In the genomic region with DNA sequence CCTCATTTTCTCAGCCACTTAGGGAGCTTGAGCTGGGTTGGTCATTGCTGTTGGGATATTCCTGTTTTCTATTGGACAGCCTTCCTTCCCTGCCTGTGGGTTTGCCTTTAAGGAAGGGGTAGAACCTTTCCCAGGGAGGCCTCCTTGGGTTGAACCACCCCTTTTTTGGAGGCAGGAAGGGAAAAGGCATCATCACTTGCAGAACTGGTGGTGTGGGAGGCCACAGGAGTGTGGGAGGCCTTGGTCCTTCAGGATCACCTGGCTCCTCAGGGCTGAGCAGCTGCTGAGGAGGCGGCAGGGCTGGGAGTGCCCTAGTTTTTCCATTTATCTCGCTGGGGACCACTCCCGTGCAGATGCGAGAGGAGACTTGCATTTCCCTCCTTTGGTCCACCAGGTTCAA, we compare ENCODE assay signal across 8 cellular contexts. TPM values are rescaled to one million over a fixed set of nuclear protein-coding genes. Genes with fewer than 3 reads are reported as not detected.
DNase-seq lines count a peak whose midpoint lies in the region; ATAC-seq and TF ChIP-seq lines count a peak whose summit lies in the region.

No MANE protein-coding gene starts in this region.

- in situ Hi-C loops in IMR-90 (cut with MboI; ENCODE audit: low sequenced_read_pairs), result no loop called here

- H2BK120ac ChIP-seq in IMR-90 (ENCODE audit: low read depth, low read length), result peak overlapping the region; percentile 41; the same call in 1 of the 2 replicates

- no peaks in the 10 kb centered on the region for H3K9me3 ChIP-seq in BE2C
- H3K9me3 ChIP-seq in IMR-90 (ENCODE audit: control insufficient read depth, insufficient read depth, low read length), result no peaks in the 10 kb centered on the region
- H3K9me3 ChIP-seq in neural cell (ENCODE audit: low read length), result no peaks in the 10 kb centered on the region

- H3K4me3 Mint-ChIP-seq in MCF 10A (ENCODE audit: unreplicated experiment), result peak overlapping the region; percentile 98

- H3K9me1 ChIP-seq in IMR-90 (ENCODE audit: insufficient read depth, low read length), result peaks cover 8% of the 10 kb centered on the region

- intact Hi-C loops in IMR-90 (cut with micrococcal nuclease) (no loop called here), MCF 10A (cut with micrococcal nuclease) (loop anchor here (5.0 kb wide), 1 partner anchor 66 kb away; the partner anchor contains the start of gene PSMA5)

- peak overlapping the region; percentile 54; the same call in 1 of the 2 replicates for H4K91ac ChIP-seq in IMR-90 (ENCODE audit: insufficient read depth, low read depth, low read length)

- no peaks in the 10 kb centered on the region for H3K79me2 ChIP-seq in neural cell (replicated peaks; ENCODE audit: insufficient read depth, low read length)

- POLR2A ChIA-PET in IMR-90 (lab: Charles Lee; ENCODE audit: unreplicated experiment), result no interaction called here
- POLR2A ChIA-PET in MCF 10A (lab: Yijun Ruan, JAX), result interaction anchor here (0.6 to 5.6 kb wide), 11 partner anchors 9 to 801 kb away, joined by 3 to 38 read pairs (median 4); partner anchors contain the start of genes ATXN7L2, PRPF38B and PSRC1

- dilution Hi-C loops in IMR-90 (cut with HindIII; ENCODE audit: low sequenced_read_pairs, unreplicated experiment), result no loop called here

- H3K27ac Mint-ChIP-seq in MCF 10A (ENCODE audit: low read depth, unreplicated experiment), result no peak overlapping the region

- peak overlapping the region; percentile 35 for H2AK9ac ChIP-seq in IMR-90 (replicated peaks; ENCODE audit: low read depth, low read length, poor library complexity)

- no peaks in the 10 kb centered on the region for H3K27me3 Mint-ChIP-seq in MCF 10A (ENCODE audit: insufficient read depth, unreplicated experiment)

- H3F3A ChIP-seq in neural cell (ENCODE audit: insufficient read depth, low read length, poor library complexity, severe bottlenecking), result no peaks in the 10 kb centered on the region

- H3K4me1 Mint-ChIP-seq in MCF 10A (ENCODE audit: insufficient read depth, unreplicated experiment), result no peaks in the 10 kb centered on the region

- BruUV-seq in IMR-90 (replicated peaks; lab: Mats Ljungman, UMichigan) (no TSS peak), MCF 10A (replicated peaks; lab: Mats Ljungman, UMichigan) (no TSS peak)

- no peaks in the 10 kb centered on the region for H3K9me2 ChIP-seq in neural cell (ENCODE audit: insufficient read depth, low read length)

- no peak overlapping the region for H2BK15ac ChIP-seq in IMR-90 (ENCODE audit: low read depth, low read length)

- WGBS in IMR-90 (ENCODE audit: extremely low coverage in 2 of 2, insufficient read length in 1 of 2), 2 experiments, result no CpG with 5 or more reads among the region's 4 CpGs

- TF ChIP-seq EP300 in neural cell (conservative IDR thresholded peaks at IDR 0.05; ENCODE audit: poor library complexity, severe bottlenecking), result no peak

- CTCF ChIA-PET in IMR-90 (lab: Yijun Ruan, JAX) (interaction anchor here (1.1 to 8.5 kb wide), 3 partner anchors 17 to 39 kb away, joined by 3 to 75 read pairs (median 4); no protein-coding TSS in a partner anchor), MCF 10A (lab: Yijun Ruan, JAX) (interaction anchor here (0.6 to 40.0 kb wide), 21 partner anchors 9 to 578 kb away, joined by 3 to 1071 read pairs (median 3); partner anchors contain the start of genes AMIGO1, AMPD2, ATXN7L2 and GNAT2)

- no peak for TF ChIP-seq CTCF in BE2C (IDR thresholded peaks at IDR 0.05; ENCODE audit: low read depth, low read length)
- no peak for TF ChIP-seq CTCF in IMR-90 (conservative IDR thresholded peaks at IDR 0.05; ENCODE audit: low read depth, low read length)
- no peak for TF ChIP-seq CTCF in MCF 10A (IDR thresholded peaks at IDR 0.05; ENCODE audit: unreplicated experiment)
- no peak for TF ChIP-seq CTCF in neural cell (IDR thresholded peaks at IDR 0.05; ENCODE audit: poor library complexity, severe bottlenecking)

- peaks cover 21% of the 10 kb centered on the region for H3K36me3 ChIP-seq in BE2C
- peaks cover 22% of the 10 kb centered on the region for H3K36me3 ChIP-seq in IMR-90 (ENCODE audit: control insufficient read depth, insufficient read depth, low read length)
- H3K36me3 ChIP-seq in neural cell (ENCODE audit: insufficient read depth, low read length), result no peaks in the 10 kb centered on the region

- H3K4me1 ChIP-seq in BE2C (no peaks in the 10 kb centered on the region; the same call in none of the 2 replicates), IMR-90 (ENCODE audit: control insufficient read depth, insufficient read depth, low read length) (peaks cover 6% of the 10 kb centered on the region)

- H4K20me1 ChIP-seq in IMR-90 (ENCODE audit: insufficient read depth, low read length) (peaks cover 2% of the 10 kb centered on the region; the same call in 1 of the 2 replicates), neural cell (ENCODE audit: insufficient read depth) (no peaks in the 10 kb centered on the region)

- H2AK5ac ChIP-seq in IMR-90 (ENCODE audit: low read depth, low read length), result 0 out of 2 replicates have a peak overlapping the region, but pooled peaks have one; percentile 29

- H3K9ac ChIP-seq in IMR-90 (ENCODE audit: low read depth, low read length) (peak overlapping the region; percentile 31; the same call in 1 of the 2 replicates), neural cell (ENCODE audit: low read length) (peak overlapping the region; percentile 69)

- H2BK5ac ChIP-seq in IMR-90 (ENCODE audit: low read depth, low read length, poor library complexity, severe bottlenecking), result no peak overlapping the region

- H2AFZ ChIP-seq in IMR-90 (replicated peaks; ENCODE audit: low read length, poor library complexity) (peak overlapping the region; percentile 98), neural cell (ENCODE audit: low read depth, low read length) (no peak overlapping the region)

- peak overlapping the region; percentile 84; the same call in 1 of the 2 replicates for H3K23ac ChIP-seq in IMR-90 (ENCODE audit: low read depth, low read length)

- no peak overlapping the region for H3K27ac ChIP-seq in IMR-90 (ENCODE audit: insufficient read depth, low read length)
- no peak overlapping the region for H3K27ac ChIP-seq in neural cell (ENCODE audit: low read length)

- TF ChIP-seq POLR2A in IMR-90 (IDR thresholded peaks at IDR 0.05; ENCODE audit: low read depth, low read length), result no peak

- H3K18ac ChIP-seq in IMR-90 (ENCODE audit: low read depth, low read length), result no peak overlapping the region

- TF ChIP-seq RAD21 in IMR-90 (IDR thresholded peaks at IDR 0.05; ENCODE audit: low read length) (no peak), neural cell (conservative IDR thresholded peaks at IDR 0.05) (no peak)

- ATAC-seq in IMR-90 (ENCODE audit: low read depth) (no peak), HG02884 (IDR thresholded peaks at IDR 0.05; ENCODE audit: unreplicated experiment) (no peak)

- peak overlapping the region; percentile 80 to 97 for H4K8ac ChIP-seq in IMR-90 (ENCODE audit: low read depth in 2 of 2, low read length in 2 of 2)

- H3K79me1 ChIP-seq in IMR-90 (ENCODE audit: low read depth in 1 of 2, low read length in 2 of 2), result peaks cover 15 to 32% of the 10 kb centered on the region in 2 experiments

- H3K4me3 ChIP-seq in BE2C (ENCODE audit: low read depth, low read length) (peak overlapping the region; percentile 81), IMR-90 (ENCODE audit: insufficient read depth, low read depth, low read length) (no peak overlapping the region), neural cell (ENCODE audit: low read length) (peak overlapping the region; percentile 95)

- H3K4me2 ChIP-seq in IMR-90 (ENCODE audit: low read depth, low read length) (peak overlapping the region; percentile 77; the same call in 1 of the 2 replicates), neural cell (ENCODE audit: low read length) (no peak overlapping the region)

- DNase-seq in BE2C, result no peak
- DNase-seq in IMR-90, result no peak
- no peak for DNase-seq in MCF 10A (ENCODE audit: unreplicated experiment)
- no peak for DNase-seq in NCI-H2107 (lab: John Stamatoyannopoulos, UW)
- no peak for DNase-seq in DMS53 (lab: John Stamatoyannopoulos, UW)
- DNase-seq in NOMO-1 treated with DMSO at 0.1 percent for 48 hours (lab: John Stamatoyannopoulos, UW; ENCODE audit: unreplicated experiment), result no peak

- peak overlapping the region; percentile 56 for H3K4ac ChIP-seq in IMR-90 (ENCODE audit: low read depth, low read length)

- H3K9me3 Mint-ChIP-seq in MCF 10A (ENCODE audit: unreplicated experiment), result no peaks in the 10 kb centered on the region

- no peak overlapping the region for H3K56ac ChIP-seq in IMR-90 (ENCODE audit: extremely low read depth, insufficient read depth, low read length)

- H3K14ac ChIP-seq in IMR-90 (replicated peaks; ENCODE audit: low read depth, low read length), result peak overlapping the region; percentile 69; the same call in 1 of the 2 replicates

- H4K5ac ChIP-seq in IMR-90 (ENCODE audit: low read depth, low read length), result peak overlapping the region; percentile 69

- peaks cover 20% of the 10 kb centered on the region for H3K36me3 Mint-ChIP-seq in MCF 10A (ENCODE audit: insufficient read depth, unreplicated experiment)

- H3K27me3 ChIP-seq in BE2C (no peaks in the 10 kb centered on the region), IMR-90 (ENCODE audit: control insufficient read depth, insufficient read depth, low read length) (no peaks in the 10 kb centered on the region), neural cell (ENCODE audit: insufficient read depth, low read depth, low read length) (no peaks in the 10 kb centered on the region)

- H2BK20ac ChIP-seq in IMR-90 (ENCODE audit: low read depth, low read length), result no peak overlapping the region

RNA-seq across cellular contexts. Expression of gene CYB561D1, which starts 0.7 kb away (rescaled TPM):
- 10.3 TPM for polyA plus RNA-seq in BE2C (2012; ENCODE audit: insufficient read depth, insufficient read length, low read depth)
- total RNA-seq in IMR-90 (2012; rRNA removed), result 3.6 and 5.7 TPM in 2 replicates
- 5.6 and 8.1 TPM in 2 replicates for polyA plus RNA-seq in IMR-90 (2012; rRNA removed)
- polyA plus RNA-seq in IMR-90 (2012; cell fraction: cytosol; rRNA removed), result 2.6 and 4.6 TPM in 2 replicates
- 9.2 and 15.0 TPM in 2 replicates for polyA plus RNA-seq in IMR-90 (2012; cell fraction: nucleus; rRNA removed; ENCODE audit: low replicate concordance)
- total RNA-seq in MCF 10A (2022), result 6.9 and 7.8 TPM in 2 replicates
- 7.2 and 9.2 TPM in 2 replicates for polyA plus RNA-seq in neural cell
- polyA minus RNA-seq in neural cell, result 9.8 and 11.7 TPM in 2 replicates

RNA-seq across cellular contexts. Expression of gene ATXN7L2, which starts 9.5 kb away (rescaled TPM):
- polyA plus RNA-seq in BE2C (2012; ENCODE audit: insufficient read depth, insufficient read length, low read depth), result 68.4 TPM
- total RNA-seq in IMR-90 (2012; rRNA removed) (1.3 and 1.7 TPM in 2 replicates), MCF 10A (2022) (3.8 and 7.3 TPM in 2 replicates)
- polyA plus RNA-seq in IMR-90 (2012; rRNA removed) (4.8 and 6.4 TPM in 2 replicates), neural cell (14.3 and 16.9 TPM in 2 replicates)
- polyA plus RNA-seq in IMR-90 (2012; cell fraction: cytosol; rRNA removed), result 2.5 and 3.5 TPM in 2 replicates
- 11.5 and 22.5 TPM in 2 replicates for polyA plus RNA-seq in IMR-90 (2012; cell fraction: nucleus; rRNA removed; ENCODE audit: low replicate concordance)
- 11.4 and 12.7 TPM in 2 replicates for polyA minus RNA-seq in neural cell

RNA-seq across cellular contexts. Expression of gene AMIGO1, which starts 16.3 kb away (rescaled TPM):
- 1.1 TPM for polyA plus RNA-seq in BE2C (2012; ENCODE audit: insufficient read depth, insufficient read length, low read depth)
- total RNA-seq in IMR-90 (2012; rRNA removed), result 1.4 and 1.6 TPM in 2 replicates
- 1.5 TPM in 2 replicates for polyA plus RNA-seq in IMR-90 (2012; rRNA removed)
- 0.81 and 1.1 TPM in 2 replicates for polyA plus RNA-seq in IMR-90 (2012; cell fraction: cytosol; rRNA removed)
- polyA plus RNA-seq in IMR-90 (2012; cell fraction: nucleus; rRNA removed; ENCODE audit: low replicate concordance), result 0.55 and 0.70 TPM in 2 replicates
- total RNA-seq in MCF 10A (2022), result 0.21 and 0.29 TPM in 2 replicates
- polyA plus RNA-seq in neural cell, result 12.0 and 12.6 TPM in 2 replicates
- polyA minus RNA-seq in neural cell, result 14.9 and 15.6 TPM in 2 replicates

RNA-seq across cellular contexts. Expression of gene SYPL2, which starts 26.9 kb away (rescaled TPM):
- not detected for polyA plus RNA-seq in BE2C (2012; ENCODE audit: insufficient read depth, insufficient read length, low read depth)
- total RNA-seq in IMR-90 (2012; rRNA removed) (under 0.01 TPM in 2 replicates), MCF 10A (2022) (not detected in 2 replicates)
- polyA plus RNA-seq in IMR-90 (2012; rRNA removed) (0.55 and 0.65 TPM in 2 replicates), neural cell (not detected in 2 replicates)
- polyA plus RNA-seq in IMR-90 (2012; cell fraction: cytosol; rRNA removed), result 0.18 and 0.23 TPM in 2 replicates
- polyA plus RNA-seq in IMR-90 (2012; cell fraction: nucleus; rRNA removed; ENCODE audit: low replicate concordance), result 0.46 and 0.94 TPM in 2 replicates
- polyA minus RNA-seq in neural cell, result not detected in 2 replicates

RNA-seq across cellular contexts. Expression of gene GPR61, which starts 46.4 kb away (rescaled TPM):
- polyA plus RNA-seq in BE2C (2012; ENCODE audit: insufficient read depth, insufficient read length, low read depth), result 1.1 TPM
- total RNA-seq in IMR-90 (2012; rRNA removed) (under 0.01 TPM in 1 of 2 replicates, not detected in the other), MCF 10A (2022) (not detected in 2 replicates)
- polyA plus RNA-seq in IMR-90 (2012; rRNA removed) (not detected in 2 replicates), neural cell (9.7 and 13.2 TPM in 2 replicates)
- polyA plus RNA-seq in IMR-90 (2012; cell fraction: cytosol; rRNA removed), result not detected in 2 replicates
- 0.09 TPM in 1 of 2 replicates, not detected in the other for polyA plus RNA-seq in IMR-90 (2012; cell fraction: nucleus; rRNA removed; ENCODE audit: low replicate concordance)
- 12.4 and 14.1 TPM in 2 replicates for polyA minus RNA-seq in neural cell
